In the genomic region with DNA sequence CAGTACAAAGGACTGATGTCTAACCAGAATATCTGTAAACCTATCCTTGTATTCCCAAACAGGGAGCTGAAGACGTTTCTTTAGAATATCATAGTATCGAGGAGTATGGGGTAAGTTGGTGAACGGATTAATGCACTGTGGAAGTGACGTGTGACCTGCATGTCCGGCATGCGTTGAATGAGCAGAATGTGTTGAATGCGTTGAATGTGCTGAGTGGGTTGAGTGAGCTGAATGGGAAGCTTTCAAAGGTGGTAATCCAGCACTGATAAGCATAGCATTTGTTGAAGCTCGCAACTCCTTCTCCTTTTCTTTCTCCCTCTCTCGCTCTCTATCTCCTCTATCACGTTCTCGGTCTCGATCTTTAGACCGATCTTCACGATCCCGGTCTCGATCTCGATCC, we compare ENCODE assay signal across 21 cellular contexts.
"Had no signal": no experiment of that assay in that cellular context is flagged by ENCODE, and none has a peak within 500 bp of the region (broad histone marks: within the 10 kb centered on the region; RNA-seq: fewer than 3 reads in every experiment).

No MANE protein-coding gene starts in this region.

- H3K4me2 ChIP-seq: hepatocyte had no signal

- H3K4me3 Mint-ChIP-seq: activated B cell treated with CpG ODN at 0.5 μM for 24 hours; activated CD4-positive, alpha-beta memory T cell treated with anti-CD3 and anti-CD28 coated beads, Interleukin-2, amount 10 ng/mL, durations not matched to agents 7 days and 5 days; activated CD8-positive, alpha-beta memory T cell treated with anti-CD3 and anti-CD28 coated beads, Interleukin-2, amount 10 ng/mL, durations not matched to agents 7 days and 5 days; dendritic cell treated with granulocyte-macrophage colony-stimulating factor and Interleukin-4, amounts not matched to agents 40 ng/mL and 50 ng/mL, for 4 days; mesothelial cell of epicardium had no signal

- DNase-seq: activated B cell treated with CpG ODN at 0.5 μM for 24 hours; activated CD4-positive, alpha-beta memory T cell treated with anti-CD3 and anti-CD28 coated beads, Interleukin-2, amount 10 ng/mL, durations not matched to agents 7 days and 5 days; activated CD4-positive, alpha-beta T cell treated with anti-CD3 and anti-CD28 coated beads for 4 hours; activated CD8-positive, alpha-beta memory T cell treated with anti-CD3 and anti-CD28 coated beads, Interleukin-2, amount 10 ng/mL, durations not matched to agents 7 days and 5 days; activated naive CD4-positive, alpha-beta T cell treated with Interleukin-2 at 50 U/mL for 16 hours; activated T-cell treated with anti-CD3 and anti-CD28 coated beads, Interleukin-2, amount 50 U/mL, for 1 hour; effector CD8-positive, alpha-beta T cell; esophagus squamous epithelium; lower lobe of right lung; occipital lobe; posterior cingulate gyrus; retina; stimulated activated naive CD4-positive, alpha-beta T cell treated with Interleukin-2 at 50 U/mL for 16 hours; T-cell; transverse colon had no signal

- H3K9me3 ChIP-seq: esophagus squamous epithelium, lower lobe of right lung, transverse colon had no signal

- H3K27ac ChIP-seq: esophagus squamous epithelium, hepatocyte, lower lobe of right lung, transverse colon had no signal

- FAIRE-seq: bronchial epithelial cell, endothelial cell of umbilical vein had no signal

- H3K4me3 ChIP-seq: esophagus squamous epithelium, hepatocyte, lower lobe of right lung, transverse colon had no signal

- H3K9me3 Mint-ChIP-seq: activated B cell treated with CpG ODN at 0.5 μM for 24 hours; activated CD4-positive, alpha-beta memory T cell treated with anti-CD3 and anti-CD28 coated beads, Interleukin-2, amount 10 ng/mL, durations not matched to agents 7 days and 5 days; activated T-helper 2 cell treated with anti-CD3 and anti-CD28 coated beads, Interferon-gamma antibody, Interleukin-2, Interleukin-4, amounts not matched to agents 10 μg/mL and 5 μg/mL and 100 μg/mL, durations not matched to agents 14 hours and 24 hours and 36 hours; dendritic cell treated with granulocyte-macrophage colony-stimulating factor and Interleukin-4, amounts not matched to agents 40 ng/mL and 50 ng/mL, for 4 days; mesothelial cell of epicardium; T-cell had no signal

- H3K27me3 Mint-ChIP-seq: activated B cell treated with CpG ODN at 0.5 μM for 24 hours; activated CD4-positive, alpha-beta memory T cell treated with anti-CD3 and anti-CD28 coated beads, Interleukin-2, amount 10 ng/mL, durations not matched to agents 7 days and 5 days; activated CD8-positive, alpha-beta memory T cell treated with anti-CD3 and anti-CD28 coated beads, Interleukin-2, amount 10 ng/mL, durations not matched to agents 7 days and 5 days; dendritic cell treated with granulocyte-macrophage colony-stimulating factor and Interleukin-4, amounts not matched to agents 40 ng/mL and 50 ng/mL, for 4 days; T-cell had no signal

- H2AFZ ChIP-seq: hepatocyte had no signal

- H3K27ac Mint-ChIP-seq: activated B cell treated with CpG ODN at 0.5 μM for 24 hours; activated CD4-positive, alpha-beta memory T cell treated with anti-CD3 and anti-CD28 coated beads, Interleukin-2, amount 10 ng/mL, durations not matched to agents 7 days and 5 days; activated CD8-positive, alpha-beta memory T cell treated with anti-CD3 and anti-CD28 coated beads, Interleukin-2, amount 10 ng/mL, durations not matched to agents 7 days and 5 days; activated T-helper 2 cell treated with anti-CD3 and anti-CD28 coated beads, Interferon-gamma antibody, Interleukin-2, Interleukin-4, amounts not matched to agents 10 μg/mL and 5 μg/mL and 100 μg/mL, durations not matched to agents 14 hours and 24 hours and 36 hours; dendritic cell treated with granulocyte-macrophage colony-stimulating factor and Interleukin-4, amounts not matched to agents 40 ng/mL and 50 ng/mL, for 4 days; mesothelial cell of epicardium; T-cell had no signal

- H3K27me3 ChIP-seq: esophagus squamous epithelium, hepatocyte, transverse colon had no signal

- ATAC-seq: activated CD8-positive, alpha-beta memory T cell treated with anti-CD3 and anti-CD28 coated beads, Interleukin-2, amount 10 ng/mL, durations not matched to agents 7 days and 5 days; lower lobe of right lung; T-cell had no signal
